In the genomic region with DNA sequence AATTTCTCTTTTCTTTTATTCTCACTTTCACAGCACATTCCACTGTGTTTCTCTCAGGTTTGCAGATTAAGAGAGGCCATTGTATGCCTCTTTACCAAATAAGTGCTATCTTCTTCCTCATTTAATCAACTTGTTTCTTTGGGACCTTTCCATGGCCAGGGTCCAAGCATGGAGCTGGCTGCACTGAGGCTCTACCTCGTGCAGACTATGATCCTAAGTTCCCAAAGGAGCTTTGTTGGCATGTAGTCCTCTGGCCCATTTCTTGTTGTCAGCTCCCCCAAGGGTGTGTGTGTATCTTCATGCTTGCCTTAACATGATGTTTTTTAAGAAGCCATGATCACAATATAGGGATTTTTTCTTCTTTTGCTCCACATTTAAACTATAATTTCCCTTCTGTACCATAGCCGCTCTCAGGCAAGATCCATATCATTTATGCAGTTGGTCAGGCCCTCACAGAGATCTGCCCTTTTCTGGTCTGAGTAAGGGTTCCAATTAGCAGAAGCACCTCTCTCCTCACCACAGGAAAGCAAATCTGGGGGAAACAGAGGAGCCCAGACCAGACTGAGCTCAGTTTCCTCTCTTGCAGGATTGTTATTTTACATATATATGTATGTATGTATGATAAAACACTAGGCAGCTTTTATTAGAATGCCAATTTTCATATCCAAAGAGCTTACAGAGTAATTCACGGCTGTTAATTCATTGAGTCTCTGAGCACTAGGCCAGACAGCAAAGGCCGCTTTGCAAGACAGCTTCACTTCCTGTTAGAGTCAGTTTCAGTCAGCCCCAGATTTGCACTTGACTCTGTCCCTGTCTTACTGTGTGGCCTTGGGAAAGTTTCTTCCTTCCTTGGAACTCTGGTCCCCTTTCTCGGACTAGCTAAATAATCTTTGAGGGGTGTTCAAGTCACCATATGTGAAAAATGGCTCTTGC, we compare ENCODE assay signal across 14 cellular contexts. TPM values are rescaled to one million over a fixed set of nuclear protein-coding genes. Genes with fewer than 3 reads are reported as not detected.
A peak's percentile ranks its signal among the peaks of the same experiment; 100 is the strongest.
DNase-seq lines count a peak whose midpoint lies in the region; ATAC-seq, FAIRE-seq and TF ChIP-seq lines count a peak whose summit lies in the region.
"Had no signal": no experiment of that assay in that cellular context is flagged by ENCODE, and none has a peak within 500 bp of the region (broad histone marks: within the 10 kb centered on the region; RNA-seq: fewer than 3 reads in every experiment).

No MANE protein-coding gene starts in this region.

- peaks cover 96 to 97% of the 10 kb centered on the region in 2 donors for H3K36me3 Mint-ChIP-seq in CD14-positive monocyte

- H3K27ac ChIP-seq in left lung = no peak overlapping the region

- peaks cover 0 to 2% (median 0%) of the 10 kb centered on the region in 7 donors for H3K9me3 Mint-ChIP-seq in CD14-positive monocyte
- H3K9me3 Mint-ChIP-seq: activated T-helper 1 cell treated with anti-CD3 and anti-CD28 coated beads, Interleukin-12 subunit alpha, Interleukin-12 subunit beta, Interleukin-2, Interleukin-4 antibody, amounts not matched to agents 30 ng/mL and 10 ng/mL and 1 ng/mL, durations not matched to agents 14 hours and 24 hours and 36 hours had no signal

- FAIRE-seq in GM12891 (lab: Jason Lieb, UNC) = peak; percentile 77
- FAIRE-seq: colon had no signal

- H3K36me3 ChIP-seq in left lung = peaks cover 3 to 43% of the 10 kb centered on the region in 2 donors

- ATAC-seq in GM21390 (IDR thresholded peaks at IDR 0.05; ENCODE audit: unreplicated experiment) (peak; percentile 76), HG03571 (IDR thresholded peaks at IDR 0.05; ENCODE audit: unreplicated experiment) (peak; percentile 61), left lung (peak; percentile 47), GM21717 (IDR thresholded peaks at IDR 0.05; ENCODE audit: unreplicated experiment) (no peak)
- ATAC-seq: stimulated activated naive CD8-positive, alpha-beta T cell treated with anti-CD3 and anti-CD28 coated beads, Interleukin-15, Interleukin-2, amounts not matched to agents 100 U/mL and 50 U/mL, for 24 hours had no signal

- H3K4me3 Mint-ChIP-seq in CD14-positive monocyte = no peak overlapping the region
- H3K4me3 Mint-ChIP-seq: activated T-helper 1 cell treated with anti-CD3 and anti-CD28 coated beads, Interleukin-12 subunit alpha, Interleukin-12 subunit beta, Interleukin-2, Interleukin-4 antibody, amounts not matched to agents 30 ng/mL and 10 ng/mL and 1 ng/mL, durations not matched to agents 14 hours and 24 hours and 36 hours had no signal

- no peaks in the 10 kb centered on the region for H3K27me3 ChIP-seq in left lung
- H3K27me3 ChIP-seq: heart left ventricle had no signal

- no peaks in the 10 kb centered on the region for H3K9me3 ChIP-seq in left lung
- H3K9me3 ChIP-seq: heart left ventricle had no signal

- H3K27ac Mint-ChIP-seq in CD14-positive monocyte = peak overlapping the region in 1 of 7 donors; percentile 16
- H3K27ac Mint-ChIP-seq: activated T-helper 1 cell treated with anti-CD3 and anti-CD28 coated beads, Interleukin-12 subunit alpha, Interleukin-12 subunit beta, Interleukin-2, Interleukin-4 antibody, amounts not matched to agents 30 ng/mL and 10 ng/mL and 1 ng/mL, durations not matched to agents 14 hours and 24 hours and 36 hours had no signal

- H3K4me1 Mint-ChIP-seq in CD14-positive monocyte = peaks cover 5% of the 10 kb centered on the region

- H3K27me3 Mint-ChIP-seq in CD14-positive monocyte (ENCODE audit: low read depth in 3 of 3) = peaks cover 0 to 5% (median 4%) of the 10 kb centered on the region in 3 donors

- DNase-seq in GM12891 (ENCODE audit: insufficient read length, low spot score) = no peak
- DNase-seq in left lung = no peak
- DNase-seq in SW480 (ENCODE audit: low spot score) = no peak
- no peak for DNase-seq in activated CD4-positive, CD25-positive, alpha-beta regulatory T cell treated with anti-CD3 and anti-CD28 coated beads, Interleukin-2, amount 50 U/mL, for 72 hours
- DNase-seq in CD14-positive monocyte (ENCODE audit: low spot score) = no peak
- DNase-seq: AML-193; stimulated activated naive CD8-positive, alpha-beta T cell treated with anti-CD3 and anti-CD28 coated beads, Interleukin-15, Interleukin-2, amounts not matched to agents 100 U/mL and 50 U/mL, for 24 hours had no signal

- peaks cover 0 to 7% of the 10 kb centered on the region in 2 donors for H3K4me1 ChIP-seq in left lung

- intact Hi-C loops in left lung (cut with DNase I) (no loop called here), CD14-positive monocyte (cut with micrococcal nuclease) (no loop called here)

- no peak for TF ChIP-seq POLR2A in GM12891 (IDR thresholded peaks at IDR 0.05; ENCODE audit: low read depth, low read length)

- no peak overlapping the region for H3K4me3 ChIP-seq in left lung
- H3K4me3 ChIP-seq: heart left ventricle, smooth muscle cell had no signal

- TF ChIP-seq CTCF in left lung (IDR thresholded peaks at IDR 0.05) (no peak), CD14-positive monocyte (IDR thresholded peaks at IDR 0.05) (no peak)

TF ChIP-seq in GM12891, 5 proteins besides CTCF, POLR2A, EP300 and RAD21:
- TF ChIP-seq TAF1 (IDR thresholded peaks at IDR 0.05; ENCODE audit: low read depth, low read length) = no peak
- peak; percentile 80 for TF ChIP-seq SPI1 (IDR thresholded peaks at IDR 0.05; ENCODE audit: low read depth, low read length)

RNA-seq across cellular contexts. Expression of gene CYB5R2, which starts 34.3 kb away (rescaled TPM):
- polyA plus RNA-seq in GM12891 (2012; ENCODE audit: low read depth, missing spikeins) = 31.3 TPM
- 10 to 100 TPM in 1 of 2 donors, 1 to 10 TPM in 1; 7.9 to 13.1 TPM for total RNA-seq in left lung
- polyA plus RNA-seq in CD14-positive monocyte = 1 to 10 TPM in 1 of 2 donors, under 1 TPM in 1; 0.52 to 3.7 TPM
